ENCODE assay signal across 9 cellular contexts in the genomic region with DNA sequence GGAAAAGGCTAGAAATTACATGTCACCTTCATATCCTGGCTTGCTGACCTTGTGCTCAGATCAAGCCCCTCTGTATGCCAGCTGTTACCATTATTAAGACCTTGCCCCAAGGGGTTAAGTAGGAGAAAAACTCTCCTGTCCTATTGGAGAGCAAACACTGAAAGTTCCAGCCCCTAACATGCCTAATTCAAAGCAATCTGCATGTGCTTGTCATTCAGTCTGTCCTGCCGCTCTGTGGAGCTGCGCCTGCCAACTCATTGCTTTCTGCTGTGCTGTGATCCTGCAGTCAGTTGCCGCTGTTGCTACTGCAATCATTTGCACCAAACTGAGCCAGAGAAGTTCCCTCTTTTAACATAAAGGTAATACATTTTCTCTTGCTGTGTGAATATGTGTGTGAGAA.
DNase-seq lines count a peak whose midpoint lies in the region; FAIRE-seq and TF ChIP-seq lines count a peak whose summit lies in the region.
"Had no signal": no experiment of that assay in that cellular context is flagged by ENCODE, and none has a peak within 500 bp of the region (broad histone marks: within the 10 kb centered on the region; RNA-seq: fewer than 3 reads in every experiment).

No MANE protein-coding gene starts in this region.

- peak overlapping the region; percentile 38 for H3K27ac Mint-ChIP-seq in chondrocyte (ENCODE audit: unreplicated experiment)

- H3K27me3 Mint-ChIP-seq in chondrocyte (ENCODE audit: low read depth) = no peaks in the 10 kb centered on the region
- H3K27me3 Mint-ChIP-seq: naive B cell had no signal

- H3K36me3 Mint-ChIP-seq in chondrocyte (ENCODE audit: low read depth) = no peaks in the 10 kb centered on the region
- H3K36me3 Mint-ChIP-seq: naive B cell had no signal

- no peak for FAIRE-seq in HTR-8/SVneo (lab: Jason Lieb, UNC)

- no peaks in the 10 kb centered on the region for H3K36me3 ChIP-seq in subcutaneous abdominal adipose tissue (ENCODE audit: control insufficient read depth in 5 of 5, insufficient read depth in 5 of 5, low read length in 5 of 5)

- no peak for TF ChIP-seq CTCF in chondrocyte (IDR thresholded peaks at IDR 0.05)
- no peak for TF ChIP-seq CTCF in GM20000 (IDR thresholded peaks at IDR 0.05; ENCODE audit: extremely low read depth, missing control alignments)

- no peak overlapping the region for H3K27ac ChIP-seq in subcutaneous abdominal adipose tissue (ENCODE audit: low read depth, low read length)

- H3K4me1 ChIP-seq in subcutaneous abdominal adipose tissue (ENCODE audit: control insufficient read depth in 5 of 5, insufficient read depth in 5 of 5, low read length in 5 of 5) = peaks cover 4 to 10% (median 6%) of the 10 kb centered on the region in 5 donors

- no peaks in the 10 kb centered on the region for H3K9me3 Mint-ChIP-seq in chondrocyte (ENCODE audit: low read depth)
- H3K9me3 Mint-ChIP-seq: naive B cell had no signal

- DNase-seq in NCI-H1694 treated with DMSO at 0.1 percent for 48 hours (lab: John Stamatoyannopoulos, UW) (peak; percentile 72), chondrocyte (ENCODE audit: low spot score) (no peak), islet precursor cell (peak; percentile 92), HTR-8/SVneo (ENCODE audit: insufficient read length, low spot score) (no peak), activated T-cell treated with anti-CD3 and anti-CD28 coated beads for 4 hours (no peak), GM20000 (ENCODE audit: low spot score) (no peak), NCI-H1048 (lab: John Stamatoyannopoulos, UW) (no peak)
- DNase-seq: naive B cell had no signal

- H3K9ac ChIP-seq in subcutaneous abdominal adipose tissue (ENCODE audit: low read length in 5 of 5) = peak overlapping the region in 1 of 5 donors; percentile 26

- peak overlapping the region in 4 of 5 donors; percentile 8 to 58 (median 22) for H3K4me3 ChIP-seq in subcutaneous abdominal adipose tissue (ENCODE audit: low read depth in 1 of 5, low read length in 5 of 5)

- H3K27me3 ChIP-seq in subcutaneous abdominal adipose tissue (ENCODE audit: control insufficient read depth in 5 of 5, insufficient read depth in 4 of 5, low read length in 5 of 5) = no peaks in the 10 kb centered on the region

- H3K4me3 Mint-ChIP-seq in chondrocyte (ENCODE audit: unreplicated experiment) = peak overlapping the region; percentile 29
- H3K4me3 Mint-ChIP-seq: naive B cell had no signal

- H3K9me3 ChIP-seq in subcutaneous abdominal adipose tissue (ENCODE audit: control insufficient read depth in 5 of 5, low read length in 5 of 5) = no peaks in the 10 kb centered on the region

- peaks cover 34% of the 10 kb centered on the region for H3K4me1 Mint-ChIP-seq in chondrocyte (ENCODE audit: low read depth)

Comparison
In these comparisons a context has a peak if more than half of its experiments do, and no peak if none do; other contexts are left out.
1. DNase-seq: peak in NCI-H1694 treated with DMSO at 0.1 percent for 48 hours (single experiment) and islet precursor cell (single experiment); none in chondrocyte (single experiment), HTR-8/SVneo (single experiment), activated T-cell treated with anti-CD3 and anti-CD28 coated beads for 4 hours (single experiment), GM20000 (single experiment) and NCI-H1048 (single experiment).